8 cellular contexts compared by ENCODE assay signal in the genomic region with DNA sequence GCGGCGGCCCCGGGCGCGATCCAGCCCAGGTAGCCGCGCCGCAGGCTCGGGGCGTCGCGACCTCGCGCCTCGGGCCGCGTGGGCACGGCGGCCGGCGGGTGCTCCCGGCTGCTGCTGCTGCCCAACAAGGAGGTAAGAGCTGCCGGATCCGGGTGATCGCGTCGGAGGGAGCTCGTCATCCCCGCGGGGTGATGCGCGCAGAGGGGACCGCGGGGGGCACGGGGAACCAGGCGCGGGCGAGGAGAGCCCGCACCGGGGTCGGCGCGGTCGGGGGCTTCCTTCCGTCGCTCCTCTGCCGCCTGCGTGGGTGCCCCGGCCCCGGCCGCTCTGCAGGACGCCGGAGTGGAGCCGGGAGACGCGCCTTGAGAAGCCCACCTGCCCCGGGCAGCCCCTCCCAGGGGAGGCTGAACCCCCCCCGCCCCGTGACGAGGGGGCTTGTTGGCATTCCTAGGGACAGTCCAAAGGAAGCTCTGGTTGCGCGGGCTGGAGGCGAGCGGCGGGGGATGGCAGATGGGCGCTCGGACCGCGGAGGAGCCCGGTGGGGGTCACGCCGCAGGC.
DNase-seq lines count a peak whose midpoint lies in the region; ATAC-seq lines count a peak whose summit lies in the region.

No MANE protein-coding gene starts in this region.

- peak overlapping the region; percentile 97 for H3K18ac ChIP-seq in neuronal stem cell (ENCODE audit: low read length)

- H3K4me2 ChIP-seq in neuronal stem cell (ENCODE audit: insufficient read depth, low read length, poor library complexity, severe bottlenecking): peak overlapping the region; percentile 83

- H2BK12ac ChIP-seq in neuronal stem cell (ENCODE audit: low read length): no peak overlapping the region

- peak in 3 of 4 experiments; percentile 37 to 44 (median 42) for DNase-seq in activated CD4-positive, CD25-positive, alpha-beta regulatory T cell (lab: John Stamatoyannopoulos, UW)
- DNase-seq in neuronal stem cell (ENCODE audit: low spot score) (peak; percentile 51), NCI-H1105 treated with DMSO at 0.1 percent for 48 hours (lab: John Stamatoyannopoulos, UW) (no peak), NCI-H1694 (lab: John Stamatoyannopoulos, UW) (no peak), SW 1271 (lab: John Stamatoyannopoulos, UW) (no peak)

- peaks cover 2 to 13% of the 10 kb centered on the region in 2 donors for H3K4me1 ChIP-seq in neuronal stem cell (ENCODE audit: control insufficient read depth in 2 of 2, insufficient read depth in 1 of 2, low read depth in 1 of 2, low read length in 2 of 2)

- peaks cover 6% of the 10 kb centered on the region for H3K79me1 ChIP-seq in neuronal stem cell (ENCODE audit: low read depth, low read length)

- ATAC-seq in GM18873 (IDR thresholded peaks at IDR 0.05; ENCODE audit: low FRiP score, unreplicated experiment) (peak; percentile 0), HG02981 (IDR thresholded peaks at IDR 0.05; ENCODE audit: unreplicated experiment) (peak; percentile 6), esophagus mucosa (peak; percentile 3)

- no peak overlapping the region for H2AK5ac ChIP-seq in neuronal stem cell (ENCODE audit: low read depth, low read length)

- no CpG with 5 or more reads among the region's 72 CpGs for WGBS in neuronal stem cell (ENCODE audit: extremely low coverage in 2 of 2, insufficient read length in 2 of 2, insufficient replicate concordance in 1 of 2), 2 donors

- peak overlapping the region; percentile 90 for H3K27ac ChIP-seq in neuronal stem cell (replicated peaks; ENCODE audit: low read length)

- no peaks in the 10 kb centered on the region for H3K36me3 ChIP-seq in neuronal stem cell (replicated peaks in 1 of 2; ENCODE audit: control insufficient read depth in 2 of 2, insufficient read depth in 2 of 2, low read length in 2 of 2)

- H3K23ac ChIP-seq in neuronal stem cell (ENCODE audit: low read depth, low read length, poor library complexity): no peak overlapping the region

- peak overlapping the region; percentile 96 for H3K9ac ChIP-seq in neuronal stem cell (ENCODE audit: low read depth, low read length, poor library complexity)

- H2BK120ac ChIP-seq in neuronal stem cell (ENCODE audit: low read depth, low read length): no peak overlapping the region

- H4K8ac ChIP-seq in neuronal stem cell (ENCODE audit: low read depth, low read length): no peak overlapping the region

- H3K27me3 ChIP-seq in neuronal stem cell (ENCODE audit: control insufficient read depth in 3 of 3, insufficient read depth in 3 of 3, low read depth in 1 of 3, low read length in 3 of 3): no peaks in the 10 kb centered on the region

- no peak overlapping the region for H2BK5ac ChIP-seq in neuronal stem cell (ENCODE audit: low read length)

- no peak overlapping the region for H3K4ac ChIP-seq in neuronal stem cell (ENCODE audit: low read length)

- H2AFZ ChIP-seq in neuronal stem cell (ENCODE audit: low read length): peak overlapping the region; percentile 97

- no peak overlapping the region for H3K14ac ChIP-seq in neuronal stem cell (ENCODE audit: low read length)

- H4K91ac ChIP-seq in neuronal stem cell (ENCODE audit: low read depth, low read length, poor library complexity): no peak overlapping the region

- H3K9me3 ChIP-seq in neuronal stem cell (replicated peaks in 1 of 2; ENCODE audit: control insufficient read depth in 2 of 2, insufficient read depth in 1 of 2, low read depth in 1 of 2, low read length in 2 of 2): no peaks in the 10 kb centered on the region

- peak overlapping the region; percentile 39 for H2BK15ac ChIP-seq in neuronal stem cell (ENCODE audit: low read length)

- peak overlapping the region; percentile 80 to 98 for H3K4me3 ChIP-seq in neuronal stem cell (ENCODE audit: low read length in 2 of 2)

Comparison
In these comparisons a context has a peak if more than half of its experiments do, and no peak if none do; other contexts are left out.
1. DNase-seq: peak in activated CD4-positive, CD25-positive, alpha-beta regulatory T cell (3 of 4) and neuronal stem cell (single experiment); none in NCI-H1105 treated with DMSO at 0.1 percent for 48 hours (single experiment), NCI-H1694 (single experiment) and SW 1271 (0 of 2).
2. Peak in every context shown above with its lines, with median percentiles within 50 percentile points of each other: ATAC-seq.